ENCODE assay signal across 1 cellular context in the genomic region with DNA sequence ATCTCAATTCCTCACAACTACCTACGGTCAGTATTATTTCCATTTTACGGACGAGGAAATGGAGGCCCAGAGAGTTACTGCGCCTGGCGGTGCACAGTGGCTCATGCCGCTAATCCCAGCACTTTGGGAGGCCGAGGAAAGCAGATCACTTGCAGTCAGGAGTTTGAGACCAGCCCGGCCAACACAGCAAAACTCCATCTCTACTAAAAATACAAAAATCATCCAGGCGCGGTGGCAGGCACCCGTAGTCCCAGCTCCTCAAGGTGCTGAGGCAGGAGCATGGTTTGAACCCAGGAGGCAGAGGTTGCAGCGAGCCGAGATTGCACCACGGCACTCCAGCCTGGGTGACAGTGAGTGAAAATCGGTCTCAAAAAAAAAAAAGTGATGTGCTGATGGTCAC.
TF ChIP-seq lines count a peak whose summit lies in the region.

No MANE protein-coding gene starts in this region.

TF ChIP-seq in HepG2, 621 proteins besides CTCF, POLR2A, EP300 and RAD21 (continued from another document):
- TF ChIP-seq, protein P1, sequence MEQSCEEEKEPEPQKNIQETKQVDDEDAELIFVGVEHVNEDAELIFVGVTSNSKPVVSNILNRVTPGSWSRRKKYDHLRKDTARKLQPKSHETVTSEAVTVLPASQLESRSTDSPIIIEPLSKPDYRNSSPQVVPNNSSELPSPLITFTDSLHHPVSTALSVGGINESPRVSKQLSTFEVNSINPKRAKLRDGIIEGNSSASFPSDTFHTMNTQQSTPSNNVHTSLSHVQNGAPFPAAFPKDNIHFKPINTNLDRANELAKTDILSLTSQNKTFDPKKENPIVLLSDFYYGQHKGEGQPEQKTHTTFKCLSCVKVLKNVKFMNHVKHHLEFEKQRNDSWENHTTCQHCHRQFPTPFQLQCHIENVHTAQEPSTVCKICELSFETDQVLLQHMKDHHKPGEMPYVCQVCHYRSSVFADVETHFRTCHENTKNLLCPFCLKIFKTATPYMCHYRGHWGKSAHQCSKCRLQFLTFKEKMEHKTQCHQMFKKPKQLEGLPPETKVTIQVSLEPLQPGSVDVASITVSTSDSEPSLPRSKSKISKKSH (CRISPR knock-in tag; IDR thresholded peaks at IDR 0.05; ENCODE audit: borderline replicate concordance), result no peak
- TF ChIP-seq ZNF569 (CRISPR knock-in tag; IDR thresholded peaks at IDR 0.05; ENCODE audit: borderline replicate concordance), result no peak
- no peak for TF ChIP-seq SRF (IDR thresholded peaks at IDR 0.05; ENCODE audit: low read depth, low read length)
